Comparison of ENCODE assay signal across 15 cellular contexts in genomic region chr6:38676236-38676973, GRCh38. TPM values are rescaled to one million over a fixed set of nuclear protein-coding genes. Genes with fewer than 3 reads are reported as not detected.
DNase-seq lines count a peak whose midpoint lies in the region; ATAC-seq, FAIRE-seq and TF ChIP-seq lines count a peak whose summit lies in the region.
"Had no signal": no experiment of that assay in that cellular context is flagged by ENCODE, and none has a peak within 500 bp of the region (broad histone marks: within the 10 kb centered on the region; RNA-seq: fewer than 3 reads in every experiment).

No MANE protein-coding gene starts in this region.

- H3K36me3 ChIP-seq in MM.1S (replicated peaks; ENCODE audit: insufficient read depth, low read length) (no peaks in the 10 kb centered on the region), endothelial cell of umbilical vein (ENCODE audit: control insufficient read depth in 2 of 2, extremely low read depth in 1 of 2, insufficient read depth in 2 of 2, low read length in 2 of 2) (peaks cover 2 to 11% of the 10 kb centered on the region in 2 experiments), upper lobe of left lung (peaks cover 0 to 52% (median 4%) of the 10 kb centered on the region in 4 donors), MG63 (peaks cover 68% of the 10 kb centered on the region)

- BruUV-seq in endothelial cell of umbilical vein (replicated peaks; lab: Mats Ljungman, UMichigan), result TSS peak; percentile 44

- H4K20me1 ChIP-seq in MM.1S (ENCODE audit: insufficient read depth, low read length), result no peaks in the 10 kb centered on the region
- H4K20me1 ChIP-seq in endothelial cell of umbilical vein (replicated peaks; ENCODE audit: control insufficient read depth, extremely low read depth, insufficient read depth, low read length), result no peaks in the 10 kb centered on the region

- peak overlapping the region; percentile 66; the same call in 1 of the 2 replicates for H3K27ac ChIP-seq in MM.1S (ENCODE audit: low read length)
- no peak overlapping the region for H3K27ac ChIP-seq in endothelial cell of umbilical vein (ENCODE audit: insufficient read depth, low read depth, low read length)
- H3K27ac ChIP-seq in upper lobe of left lung, result peak overlapping the region in 3 of 4 donors; percentile 2 to 50 (median 30)
- H3K27ac ChIP-seq: pancreas, thoracic aorta had no signal

- no peak overlapping the region; the same call in 1 of the 2 replicates for H3K9ac ChIP-seq in MM.1S (ENCODE audit: low read length)
- no peak overlapping the region for H3K9ac ChIP-seq in endothelial cell of umbilical vein (replicated peaks; ENCODE audit: extremely low read depth, insufficient read depth, low read length)

- no peaks in the 10 kb centered on the region for H3K9me2 ChIP-seq in MM.1S (replicated peaks; ENCODE audit: insufficient read depth, low read length)

- POLR2A ChIA-PET in endothelial cell of umbilical vein (lab: Charles Lee), result no interaction called here

- no peak for DNase-seq in activated naive CD8-positive, alpha-beta T cell treated with anti-CD3 and anti-CD28 coated beads for 36 hours
- DNase-seq in MM.1S (peak; percentile 34), endothelial cell of umbilical vein (ENCODE audit: low read depth, low spot score) (peak; percentile 11), upper lobe of left lung (no peak), foreskin fibroblast (no peak), SHP77 treated with DMSO at 0.1 percent for 48 hours (lab: John Stamatoyannopoulos, UW) (no peak), MG63 (no peak)
- DNase-seq: activated CD8-positive, alpha-beta memory T cell treated with anti-CD3 and anti-CD28 coated beads, Interleukin-2, amount 50 U/mL, for 4 hours; aorta; dorsolateral prefrontal cortex; NCI-H2029 treated with DMSO at 0.1 percent for 48 hours; NCI-H82; pancreas had no signal

- WGBS in upper lobe of left lung, 2 donors, result 36 to 39% methylated on average over 2 of the region's 2 CpGs

- H2AFZ ChIP-seq in MM.1S (ENCODE audit: low read length) (no peak overlapping the region), endothelial cell of umbilical vein (ENCODE audit: low read depth, low read length) (no peak overlapping the region)

- H3K9me3 ChIP-seq in MM.1S (replicated peaks; ENCODE audit: insufficient read depth, low read length) (no peaks in the 10 kb centered on the region), endothelial cell of umbilical vein (replicated peaks; ENCODE audit: control insufficient read depth, insufficient read depth, low read length) (no peaks in the 10 kb centered on the region), upper lobe of left lung (no peaks in the 10 kb centered on the region), MG63 (no peaks in the 10 kb centered on the region)
- H3K9me3 ChIP-seq: pancreas, thoracic aorta had no signal

- dilution Hi-C loops in endothelial cell of umbilical vein (cut with MboI; ENCODE audit: extremely low pct_ligation_motif_present, low sequenced_read_pairs), result no loop called here

- intact Hi-C loops in endothelial cell of umbilical vein (cut with micrococcal nuclease), result loop anchor here (10.0 kb wide), 2 partner anchors 482 to 652 kb away; no protein-coding TSS in a partner anchor

- H3F3A ChIP-seq in MM.1S (ENCODE audit: insufficient read depth, low read length), result peaks cover 27% of the 10 kb centered on the region

- TF ChIP-seq EP300 in upper lobe of left lung (IDR thresholded peaks at IDR 0.05), result no peak

- H3K27me3 Mint-ChIP-seq in activated naive CD8-positive, alpha-beta T cell, result no peaks in the 10 kb centered on the region
- no peaks in the 10 kb centered on the region for H3K27me3 Mint-ChIP-seq in activated naive CD8-positive, alpha-beta T cell treated with anti-CD3 and anti-CD28 coated beads for 36 hours

- no peaks in the 10 kb centered on the region for H3K79me2 ChIP-seq in MM.1S (ENCODE audit: low read length)
- H3K79me2 ChIP-seq in endothelial cell of umbilical vein (ENCODE audit: control insufficient read depth, insufficient read depth, low read length), result no peaks in the 10 kb centered on the region

- no peak for FAIRE-seq in endothelial cell of umbilical vein (lab: Jason Lieb, UNC)
- FAIRE-seq: pancreas had no signal

- peak overlapping the region; percentile 34 for H3K27ac Mint-ChIP-seq in activated naive CD8-positive, alpha-beta T cell
- H3K27ac Mint-ChIP-seq in activated naive CD8-positive, alpha-beta T cell treated with anti-CD3 and anti-CD28 coated beads for 36 hours, result no peak overlapping the region

- TF ChIP-seq POLR2A in endothelial cell of umbilical vein (IDR thresholded peaks at IDR 0.05; ENCODE audit: low read depth, low read length) (no peak), upper lobe of left lung (IDR thresholded peaks at IDR 0.05) (no peak)

- ATAC-seq in upper lobe of left lung (ENCODE audit: low FRiP score in 2 of 2), result no peak

- peaks cover 29% of the 10 kb centered on the region for H3K4me1 Mint-ChIP-seq in activated naive CD8-positive, alpha-beta T cell (ENCODE audit: low read depth)
- peaks cover 34% of the 10 kb centered on the region for H3K4me1 Mint-ChIP-seq in activated naive CD8-positive, alpha-beta T cell treated with anti-CD3 and anti-CD28 coated beads for 36 hours

- H3K9me1 ChIP-seq in endothelial cell of umbilical vein (replicated peaks; ENCODE audit: control insufficient read depth, extremely low read depth, insufficient read depth, low read length), result no peaks in the 10 kb centered on the region

- peaks cover 4% of the 10 kb centered on the region for H3K9me3 Mint-ChIP-seq in activated naive CD8-positive, alpha-beta T cell (ENCODE audit: low read depth)
- H3K9me3 Mint-ChIP-seq in activated naive CD8-positive, alpha-beta T cell treated with anti-CD3 and anti-CD28 coated beads for 36 hours, result peaks cover 9% of the 10 kb centered on the region

- H3K4me1 ChIP-seq in MM.1S (ENCODE audit: low read length), result peaks cover 34% of the 10 kb centered on the region
- peaks cover 15% of the 10 kb centered on the region for H3K4me1 ChIP-seq in endothelial cell of umbilical vein (ENCODE audit: control insufficient read depth, extremely low read depth, insufficient read depth, low read length)
- H3K4me1 ChIP-seq in upper lobe of left lung, result peaks cover 3 to 35% (median 13%) of the 10 kb centered on the region in 4 donors

- H3K4me3 ChIP-seq in MM.1S (ENCODE audit: low read length), result no peak overlapping the region
- no peak overlapping the region for H3K4me3 ChIP-seq in endothelial cell of umbilical vein (replicated peaks in 1 of 3; ENCODE audit: insufficient read depth in 1 of 3, low read depth in 1 of 3, low read length in 3 of 3)
- H3K4me3 ChIP-seq in upper lobe of left lung, result no peak overlapping the region
- no peak overlapping the region for H3K4me3 ChIP-seq in foreskin fibroblast (ENCODE audit: low read depth in 1 of 2, low read length in 2 of 2)
- no peak overlapping the region for H3K4me3 ChIP-seq in MG63
- H3K4me3 ChIP-seq: dorsolateral prefrontal cortex, pancreas, thoracic aorta had no signal

- peak overlapping the region; percentile 55 for H3K4me2 ChIP-seq in MM.1S (ENCODE audit: low read depth, low read length)
- no peak overlapping the region for H3K4me2 ChIP-seq in endothelial cell of umbilical vein (ENCODE audit: insufficient read depth, low read length)

- CTCF ChIA-PET in endothelial cell of umbilical vein (lab: Charles Lee), result interaction anchor here (0.9 kb wide), 1 partner anchor 129 kb away, joined by 4 read pairs; no protein-coding TSS in a partner anchor

- H3K36me3 Mint-ChIP-seq in activated naive CD8-positive, alpha-beta T cell, result peaks cover 23% of the 10 kb centered on the region
- H3K36me3 Mint-ChIP-seq in activated naive CD8-positive, alpha-beta T cell treated with anti-CD3 and anti-CD28 coated beads for 36 hours, result peaks cover 53% of the 10 kb centered on the region

- no peaks in the 10 kb centered on the region for H3K27me3 ChIP-seq in MM.1S (replicated peaks; ENCODE audit: insufficient read depth, low read length)
- H3K27me3 ChIP-seq in endothelial cell of umbilical vein (ENCODE audit: control insufficient read depth in 2 of 2, insufficient read depth in 2 of 2, low read length in 2 of 2), result no peaks in the 10 kb centered on the region
- no peaks in the 10 kb centered on the region for H3K27me3 ChIP-seq in upper lobe of left lung
- H3K27me3 ChIP-seq in MG63, result no peaks in the 10 kb centered on the region
- H3K27me3 ChIP-seq: dorsolateral prefrontal cortex, pancreas had no signal

- TF ChIP-seq CTCF in MM.1S (IDR thresholded peaks at IDR 0.05; ENCODE audit: low read length) (no peak), endothelial cell of umbilical vein (IDR thresholded peaks at IDR 0.05; ENCODE audit: extremely low read depth in 1 of 2, insufficient read depth in 1 of 2, low read depth in 1 of 2, low read length in 2 of 2) (no peak), upper lobe of left lung (IDR thresholded peaks at IDR 0.05) (peak in 1 of 6 experiments; percentile 12), foreskin fibroblast (IDR thresholded peaks at IDR 0.05; ENCODE audit: low read depth, low read length) (no peak)

- H3K4me3 Mint-ChIP-seq in activated naive CD8-positive, alpha-beta T cell, result no peak overlapping the region
- H3K4me3 Mint-ChIP-seq in activated naive CD8-positive, alpha-beta T cell treated with anti-CD3 and anti-CD28 coated beads for 36 hours, result no peak overlapping the region

RNA-seq across cellular contexts. Expression of gene GLO1, which starts 26.5 kb away (rescaled TPM):
- total RNA-seq in activated naive CD8-positive, alpha-beta T cell treated with anti-CD3 and anti-CD28 coated beads for 36 hours, result 100 to 1,000 TPM; 163 to 168 TPM
- total RNA-seq in endothelial cell of umbilical vein, result 120 and 135 TPM in 2 replicates
- 49.8 and 70.3 TPM in 2 replicates for polyA plus RNA-seq in endothelial cell of umbilical vein
- polyA plus RNA-seq in endothelial cell of umbilical vein (2011; cell fraction: cytosol; rRNA removed), result 77.6 and 80.1 TPM in 2 replicates
- 26.9 and 33.0 TPM in 2 replicates for polyA plus RNA-seq in endothelial cell of umbilical vein (2011; cell fraction: nucleus; rRNA removed)
- 110 and 162 TPM in 2 replicates for polyA plus RNA-seq in endothelial cell of umbilical vein (2012)
- polyA minus RNA-seq in endothelial cell of umbilical vein, result 29.9 and 34.5 TPM in 2 replicates
- 62.5 TPM for polyA minus RNA-seq in endothelial cell of umbilical vein (2011; cell fraction: cytosol; rRNA and poly(A)+ RNA removed)
- 10.1 and 16.9 TPM in 2 replicates for polyA minus RNA-seq in endothelial cell of umbilical vein (2011; cell fraction: nucleus; rRNA and poly(A)+ RNA removed)
- 100 to 1,000 TPM in 1 of 6 donors, 10 to 100 TPM in 5; 25.1 to 111 (median 74.6) TPM for total RNA-seq in upper lobe of left lung
- 1,483 and 2,250 TPM in 2 replicates for total RNA-seq in MG63 (2014; rRNA removed; shearing (Covaris generic); ENCODE audit: low replicate concordance)

RNA-seq across cellular contexts. Expression of gene BTBD9, which starts 36.7 kb away (rescaled TPM):
- 1 to 10 TPM; 6.8 to 7.0 TPM for total RNA-seq in activated naive CD8-positive, alpha-beta T cell treated with anti-CD3 and anti-CD28 coated beads for 36 hours
- 15.0 and 16.0 TPM in 2 replicates for total RNA-seq in endothelial cell of umbilical vein
- polyA plus RNA-seq in endothelial cell of umbilical vein, result 3.4 and 4.9 TPM in 2 replicates
- 4.8 and 4.9 TPM in 2 replicates for polyA plus RNA-seq in endothelial cell of umbilical vein (2011; cell fraction: cytosol; rRNA removed)
- polyA plus RNA-seq in endothelial cell of umbilical vein (2011; cell fraction: nucleus; rRNA removed), result 11.8 and 12.4 TPM in 2 replicates
- 5.1 and 5.5 TPM in 2 replicates for polyA plus RNA-seq in endothelial cell of umbilical vein (2012)
- 35.1 and 45.7 TPM in 2 replicates for polyA minus RNA-seq in endothelial cell of umbilical vein
- polyA minus RNA-seq in endothelial cell of umbilical vein (2011; cell fraction: cytosol; rRNA and poly(A)+ RNA removed), result 2.2 TPM
- polyA minus RNA-seq in endothelial cell of umbilical vein (2011; cell fraction: nucleus; rRNA and poly(A)+ RNA removed), result 79.2 and 109 TPM in 2 replicates
- total RNA-seq in upper lobe of left lung, result 10 to 100 TPM; 18.2 to 60.8 (median 44.9) TPM
- total RNA-seq in MG63 (2014; rRNA removed; shearing (Covaris generic); ENCODE audit: low replicate concordance), result 4.5 and 14.2 TPM in 2 replicates

RNA-seq across cellular contexts. Expression of gene DNAH8, which starts 38.7 kb away (rescaled TPM):
- under 1 TPM in 1 of 2 experiments, not detected in 1; 0.08 TPM for total RNA-seq in activated naive CD8-positive, alpha-beta T cell treated with anti-CD3 and anti-CD28 coated beads for 36 hours
- total RNA-seq in endothelial cell of umbilical vein (0.29 and 0.97 TPM in 2 replicates), upper lobe of left lung (under 1 TPM in 4 of 6 donors, not detected in 2; under 0.01 to 0.24 (median 0.15) TPM)
- 0.45 and 0.61 TPM in 2 replicates for polyA plus RNA-seq in endothelial cell of umbilical vein
- 1.2 and 1.3 TPM in 2 replicates for polyA plus RNA-seq in endothelial cell of umbilical vein (2011; cell fraction: cytosol; rRNA removed)
- polyA plus RNA-seq in endothelial cell of umbilical vein (2011; cell fraction: nucleus; rRNA removed), result 3.4 and 4.2 TPM in 2 replicates
- 0.90 and 2.7 TPM in 2 replicates for polyA plus RNA-seq in endothelial cell of umbilical vein (2012)
- 1.1 and 1.6 TPM in 2 replicates for polyA minus RNA-seq in endothelial cell of umbilical vein
- polyA minus RNA-seq in endothelial cell of umbilical vein (2011; cell fraction: cytosol; rRNA and poly(A)+ RNA removed), result not detected
- polyA minus RNA-seq in endothelial cell of umbilical vein (2011; cell fraction: nucleus; rRNA and poly(A)+ RNA removed), result 1.7 and 3.9 TPM in 2 replicates
- 1.2 TPM in 1 of 2 replicates, not detected in the other for total RNA-seq in MG63 (2014; rRNA removed; shearing (Covaris generic); ENCODE audit: low replicate concordance)
- total RNA-seq: pancreas had no signal
- polyA plus RNA-seq: pancreas had no signal

Comparison
In these comparisons a context has a peak if more than half of its experiments do, and no peak if none do; other contexts are left out.
1. DNase-seq: peak in MM.1S (single experiment) and endothelial cell of umbilical vein (single experiment); none in activated naive CD8-positive, alpha-beta T cell treated with anti-CD3 and anti-CD28 coated beads for 36 hours (single experiment), upper lobe of left lung (0 of 2), foreskin fibroblast (0 of 2), SHP77 treated with DMSO at 0.1 percent for 48 hours (single experiment) and MG63 (single experiment).